ENCODE assay signal across 8 cellular contexts in the genomic region with DNA sequence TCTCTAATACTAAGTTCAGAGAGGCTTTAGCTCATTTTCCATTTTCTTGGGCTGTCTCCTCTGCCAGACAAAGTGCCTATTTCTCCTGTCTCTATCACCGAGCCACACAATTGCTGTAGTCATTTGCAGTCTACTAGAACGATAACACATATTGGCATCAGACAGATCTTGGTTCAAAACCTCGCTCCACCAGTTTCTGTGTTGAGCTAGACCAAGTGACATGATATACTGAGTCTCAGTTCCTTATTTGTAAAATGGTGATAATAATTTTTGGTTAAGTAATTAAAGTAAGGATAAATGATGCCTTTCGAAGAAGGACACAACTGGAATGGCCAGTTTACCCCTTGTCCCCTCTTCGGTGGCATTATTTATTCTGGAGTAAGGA. TPM values are rescaled to one million over a fixed set of nuclear protein-coding genes. Genes with fewer than 3 reads are reported as not detected.
DNase-seq lines count a peak whose midpoint lies in the region; ATAC-seq and TF ChIP-seq lines count a peak whose summit lies in the region.

No MANE protein-coding gene starts in this region.

- no peaks in the 10 kb centered on the region; the same call in none of the 2 replicates for H3K36me3 ChIP-seq in BE2C
- no peaks in the 10 kb centered on the region for H3K36me3 ChIP-seq in prostate gland

- no peaks in the 10 kb centered on the region for H3K9me3 ChIP-seq in BE2C
- no peaks in the 10 kb centered on the region for H3K9me3 ChIP-seq in prostate gland

- H3K27me3 ChIP-seq in BE2C = no peaks in the 10 kb centered on the region
- no peaks in the 10 kb centered on the region for H3K27me3 ChIP-seq in prostate gland (replicated peaks; ENCODE audit: insufficient read depth)

- intact Hi-C loops in prostate gland (cut with DNase I) = loop anchor here (2.0 to 5.0 kb wide), 3 partner anchors 43 to 75 kb away; a partner anchor contains a TSS

- ATAC-seq in GM21381 (IDR thresholded peaks at IDR 0.05; ENCODE audit: unreplicated experiment) = peak; percentile 9
- ATAC-seq in HG03565 (IDR thresholded peaks at IDR 0.05; ENCODE audit: unreplicated experiment) = peak; percentile 6

- WGBS in prostate gland = 66% methylated on average over 5 of the region's 5 CpGs

- no peak for TF ChIP-seq CTCF in BE2C (IDR thresholded peaks at IDR 0.05; ENCODE audit: low read depth, low read length)
- TF ChIP-seq CTCF in coronary artery (IDR thresholded peaks at IDR 0.05) = no peak
- no peak for TF ChIP-seq CTCF in prostate gland (IDR thresholded peaks at IDR 0.05)

- H3K4me1 ChIP-seq in BE2C = peaks cover 10% of the 10 kb centered on the region
- peaks cover 2% of the 10 kb centered on the region for H3K4me1 ChIP-seq in prostate gland (replicated peaks)

- H3K4me3 ChIP-seq in BE2C (ENCODE audit: low read depth, low read length) = peak overlapping the region; percentile 4; the same call in 1 of the 2 replicates
- peak overlapping the region; percentile 83 for H3K4me3 ChIP-seq in coronary artery
- H3K4me3 ChIP-seq in prostate gland = peak overlapping the region in 1 of 2 donors; percentile 99

- DNase-seq in BE2C (no peak), coronary artery (ENCODE audit: low spot score) (no peak), prostate gland (ENCODE audit: low spot score) (no peak), NCI-H1694 treated with DMSO at 0.1 percent for 48 hours (lab: John Stamatoyannopoulos, UW) (no peak), hippocampal formation (lab: John Stamatoyannopoulos, UW) (no peak), epidermal melanocyte (ENCODE audit: insufficient read length, low spot score) (no peak)

- no peak for TF ChIP-seq POLR2A in prostate gland (IDR thresholded peaks at IDR 0.05)

- H3K27ac ChIP-seq in coronary artery = peak overlapping the region; percentile 89 to 100
- peak overlapping the region; percentile 97 for H3K27ac ChIP-seq in prostate gland

RNA-seq across cellular contexts. Expression of a gene that starts 0.4 kb away (rescaled TPM):
- polyA plus RNA-seq in BE2C (2012; ENCODE audit: insufficient read depth, insufficient read length, low read depth) = 342 TPM
- total RNA-seq in prostate gland = 100 to 1,000 TPM in 1 of 2 donors, 10 to 100 TPM in 1; 88.2 to 125 TPM
